ENCODE assay signal across 9 cellular contexts in the genomic region with DNA sequence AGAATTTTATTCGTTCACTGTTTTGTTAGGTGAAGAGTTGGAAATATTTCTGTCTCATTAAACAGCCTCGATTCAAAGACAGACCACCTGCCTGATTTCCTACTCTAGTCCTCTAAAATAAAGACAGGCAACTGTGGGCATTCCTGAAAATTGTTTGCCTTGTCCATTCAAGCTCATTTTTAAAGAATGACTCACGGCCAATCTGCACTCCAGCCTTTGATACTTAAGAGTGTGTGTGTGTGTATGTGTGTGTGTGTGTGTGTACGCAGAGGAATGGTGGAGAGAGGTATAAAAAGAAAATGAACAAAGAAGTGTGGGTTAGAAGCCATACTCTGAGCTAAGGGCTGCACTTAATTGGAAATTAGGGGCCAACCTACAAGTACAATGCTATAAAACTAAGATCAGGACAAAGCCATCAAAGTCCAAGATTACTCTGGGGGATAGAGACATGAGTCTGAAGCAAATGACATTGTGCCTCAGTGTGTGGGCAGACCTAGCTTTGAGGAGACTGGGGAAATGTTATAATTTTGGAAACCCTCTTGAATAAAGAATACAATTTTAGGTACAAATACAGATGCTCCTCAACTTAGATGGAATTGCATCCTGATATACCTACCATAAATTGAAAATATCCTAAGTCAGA. TPM values are rescaled to one million over a fixed set of nuclear protein-coding genes. Genes with fewer than 3 reads are reported as not detected.
DNase-seq lines count a peak whose midpoint lies in the region; ATAC-seq and TF ChIP-seq lines count a peak whose summit lies in the region.
"Had no signal": no experiment of that assay in that cellular context is flagged by ENCODE, and none has a peak within 500 bp of the region (broad histone marks: within the 10 kb centered on the region; RNA-seq: fewer than 3 reads in every experiment).

No MANE protein-coding gene starts in this region.

- no peaks in the 10 kb centered on the region for H3K27me3 Mint-ChIP-seq in progenitor cell of endocrine pancreas
- H3K27me3 Mint-ChIP-seq in mesothelial cell of epicardium (ENCODE audit: low read depth) = no peaks in the 10 kb centered on the region

- no peak overlapping the region for H3K4me3 ChIP-seq in epithelial cell of esophagus (ENCODE audit: low read length)

- H3K36me3 Mint-ChIP-seq in progenitor cell of endocrine pancreas (ENCODE audit: insufficient read depth) (no peaks in the 10 kb centered on the region), mesothelial cell of epicardium (no peaks in the 10 kb centered on the region)

- H3K4me1 Mint-ChIP-seq in progenitor cell of endocrine pancreas (ENCODE audit: low read depth) (peaks cover 22% of the 10 kb centered on the region), mesothelial cell of epicardium (peaks cover 21% of the 10 kb centered on the region)

- H3K4me3 Mint-ChIP-seq in progenitor cell of endocrine pancreas (ENCODE audit: low read depth) = no peak overlapping the region
- H3K4me3 Mint-ChIP-seq in mesothelial cell of epicardium = no peak overlapping the region

- no peak for ATAC-seq in stimulated activated naive CD8-positive, alpha-beta T cell treated with anti-CD3 and anti-CD28 coated beads, Interleukin-15, Interleukin-2, amounts not matched to agents 100 U/mL and 50 U/mL, for 24 hours
- ATAC-seq in GM19395 (IDR thresholded peaks at IDR 0.05; ENCODE audit: unreplicated experiment) = no peak

- no peak for TF ChIP-seq CTCF in epithelial cell of esophagus (IDR thresholded peaks at IDR 0.05; ENCODE audit: insufficient read depth, low read depth, low read length, missing control alignments)
- TF ChIP-seq CTCF in progenitor cell of endocrine pancreas (IDR thresholded peaks at IDR 0.05; ENCODE audit: unreplicated experiment) = no peak
- no peak for TF ChIP-seq CTCF in mesothelial cell of epicardium (IDR thresholded peaks at IDR 0.05; ENCODE audit: unreplicated experiment)

- H3K27ac Mint-ChIP-seq in progenitor cell of endocrine pancreas (peak overlapping the region; percentile 2), mesothelial cell of epicardium (no peak overlapping the region)

- H3K9me3 Mint-ChIP-seq in progenitor cell of endocrine pancreas (ENCODE audit: low read depth) (peaks cover 3% of the 10 kb centered on the region), mesothelial cell of epicardium (peaks cover 5% of the 10 kb centered on the region)

- DNase-seq in EL (peak; percentile 91), NCI-H2227 treated with DMSO at 0.1 percent for 48 hours (lab: John Stamatoyannopoulos, UW) (peak; percentile 85), epithelial cell of esophagus (ENCODE audit: low read depth) (peak; percentile 82), progenitor cell of endocrine pancreas (ENCODE audit: low spot score, unreplicated experiment) (no peak), mesothelial cell of epicardium (ENCODE audit: low spot score in 2 of 2, unreplicated experiment in 2 of 2) (no peak), NCI-H2081 (lab: John Stamatoyannopoulos, UW) (no peak)
- DNase-seq in stimulated activated naive CD8-positive, alpha-beta T cell treated with anti-CD3 and anti-CD28 coated beads, Interleukin-15, Interleukin-2, amounts not matched to agents 100 U/mL and 50 U/mL, for 24 hours = no peak
- DNase-seq: activated naive CD4-positive, alpha-beta T cell had no signal

RNA-seq across cellular contexts. Expression of a gene that starts 45.6 kb away (rescaled TPM):
- total RNA-seq in progenitor cell of endocrine pancreas (8.4 and 14.3 TPM in 2 replicates), mesothelial cell of epicardium (11.8 to 13.9 TPM (median 12.7 TPM) in 3 replicates)

RNA-seq across cellular contexts. Expression of a gene that starts 59.6 kb away (rescaled TPM):
- total RNA-seq in progenitor cell of endocrine pancreas = 93.9 and 95.5 TPM in 2 replicates
- 57.6 to 63.0 TPM (median 62.2 TPM) in 3 replicates for total RNA-seq in mesothelial cell of epicardium

Comparison
In these comparisons a context has a peak if more than half of its experiments do, and no peak if none do; other contexts are left out.
1. DNase-seq: peak in EL (single experiment), NCI-H2227 treated with DMSO at 0.1 percent for 48 hours (single experiment) and epithelial cell of esophagus (single experiment); none in progenitor cell of endocrine pancreas (single experiment), mesothelial cell of epicardium (0 of 2), stimulated activated naive CD8-positive, alpha-beta T cell treated with anti-CD3 and anti-CD28 coated beads, Interleukin-15, Interleukin-2, amounts not matched to agents 100 U/mL and 50 U/mL, for 24 hours (single experiment) and NCI-H2081 (0 of 2).